In the genomic region with DNA sequence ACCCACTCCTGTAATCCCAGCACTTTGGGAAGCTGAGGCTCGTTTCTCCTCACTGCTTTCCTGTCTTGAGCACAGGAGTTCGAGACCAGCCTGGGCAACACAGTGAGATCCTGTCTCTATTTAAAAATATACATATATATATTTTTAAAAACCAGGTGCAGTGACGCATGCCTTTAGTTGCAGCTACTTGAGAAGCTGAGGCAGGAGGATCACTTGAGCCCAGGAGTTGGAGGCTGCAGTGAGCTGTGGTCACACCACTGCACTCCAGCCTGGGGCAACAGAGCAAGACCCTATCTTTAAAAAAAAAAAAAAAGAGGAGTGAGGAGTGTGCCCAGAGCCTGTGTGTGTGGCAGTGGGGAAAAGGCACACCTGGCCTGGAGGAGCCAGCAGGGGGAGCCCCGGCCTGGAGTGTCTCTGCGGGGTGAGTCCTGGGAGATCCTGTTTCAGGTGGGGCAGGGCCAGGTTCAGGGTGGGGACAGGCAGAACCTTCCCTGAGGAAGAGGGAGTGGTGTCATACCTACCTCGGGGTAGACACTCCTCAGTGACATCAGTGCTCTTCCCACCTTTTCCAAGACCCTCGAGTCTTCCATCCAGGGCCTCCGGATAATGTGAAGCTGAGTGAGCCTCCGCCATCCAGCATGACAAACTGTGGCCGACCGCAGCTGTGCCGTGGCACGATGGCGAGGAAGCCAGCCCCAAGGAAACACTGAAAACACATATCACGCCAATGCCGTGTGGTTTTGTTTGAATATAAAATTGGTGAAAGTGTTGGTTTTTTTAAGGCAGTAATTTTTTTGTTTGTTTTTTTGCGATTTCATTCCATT, we compare ENCODE assay signal across 8 cellular contexts. TPM values are rescaled to one million over a fixed set of nuclear protein-coding genes. Genes with fewer than 3 reads are reported as not detected.
A peak's percentile ranks its signal among the peaks of the same experiment; 100 is the strongest.
DNase-seq lines count a peak whose midpoint lies in the region; ATAC-seq and TF ChIP-seq lines count a peak whose summit lies in the region.

No MANE protein-coding gene starts in this region.

- H3K36me3 ChIP-seq in Caco-2 (ENCODE audit: control insufficient read depth, insufficient read depth, low read length) (peaks cover 3% of the 10 kb centered on the region; the same call in 1 of the 2 replicates), Karpas-422 (ENCODE audit: insufficient read depth, low read length) (peaks cover 17% of the 10 kb centered on the region), fibroblast of lung (ENCODE audit: control insufficient read depth, insufficient read depth, low read length) (peaks cover 20% of the 10 kb centered on the region)

- intact Hi-C loops in Caco-2 (cut with micrococcal nuclease; ENCODE audit: unreplicated experiment): no loop called here

- no peaks in the 10 kb centered on the region for H3K9me3 ChIP-seq in Caco-2
- H3K9me3 ChIP-seq in Karpas-422 (ENCODE audit: low read length): no peaks in the 10 kb centered on the region
- no peaks in the 10 kb centered on the region for H3K9me3 ChIP-seq in fibroblast of lung (ENCODE audit: control insufficient read depth, insufficient read depth, low read depth, low read length)

- H3K9me3 Mint-ChIP-seq in Caco-2 (ENCODE audit: unreplicated experiment): no peaks in the 10 kb centered on the region

- H3K36me3 Mint-ChIP-seq in Caco-2 (ENCODE audit: insufficient read depth, unreplicated experiment): peaks cover 81% of the 10 kb centered on the region

- H3K27ac ChIP-seq in Karpas-422 (ENCODE audit: low read length) (no peak overlapping the region), fibroblast of lung (ENCODE audit: insufficient read depth, low read length) (no peak overlapping the region)

- H4K20me1 ChIP-seq in Karpas-422 (ENCODE audit: insufficient read depth, low read depth, low read length) (no peaks in the 10 kb centered on the region), fibroblast of lung (ENCODE audit: control insufficient read depth, extremely low read depth, insufficient read depth, low read length) (no peaks in the 10 kb centered on the region)

- ATAC-seq in HG02798 (IDR thresholded peaks at IDR 0.05; ENCODE audit: poor library complexity, unreplicated experiment): no peak
- ATAC-seq in GM21723 (IDR thresholded peaks at IDR 0.05; ENCODE audit: unreplicated experiment): no peak

- H3K4me1 ChIP-seq in Caco-2 (peaks cover 15% of the 10 kb centered on the region), Karpas-422 (ENCODE audit: low read length) (no peaks in the 10 kb centered on the region), fibroblast of lung (ENCODE audit: control insufficient read depth, extremely low read depth, insufficient read depth, low read length) (no peaks in the 10 kb centered on the region)

- no peaks in the 10 kb centered on the region for H3K9me2 ChIP-seq in Karpas-422 (replicated peaks; ENCODE audit: insufficient read depth, low read length)

- H3K4me3 ChIP-seq in Caco-2 (ENCODE audit: low read depth, low read length): no peak overlapping the region
- no peak overlapping the region for H3K4me3 ChIP-seq in Karpas-422 (ENCODE audit: low read length)
- no peak overlapping the region for H3K4me3 ChIP-seq in fibroblast of lung (replicated peaks in 1 of 4; ENCODE audit: control extremely low read depth in 1 of 4, insufficient read depth in 1 of 4, low read depth in 3 of 4, low read length in 4 of 4)
- no peak overlapping the region for H3K4me3 ChIP-seq in retinal pigment epithelial cell (ENCODE audit: low read length)

- POLR2A ChIA-PET in Caco-2 (lab: Charles Lee): no interaction called here

- DNase-seq in Caco-2: peak; percentile 71 to 80
- DNase-seq in Karpas-422: peak; percentile 71
- peak; percentile 70 for DNase-seq in activated T-cell treated with anti-CD3 and anti-CD28 coated beads for 1 hour (ENCODE audit: low read depth)
- no peak for DNase-seq in fibroblast of lung (ENCODE audit: low read depth in 2 of 2)
- no peak for DNase-seq in retinal pigment epithelial cell (ENCODE audit: low read depth)
- DNase-seq in NCI-H146 treated with DMSO at 0.1 percent for 48 hours (lab: John Stamatoyannopoulos, UW; ENCODE audit: unreplicated experiment): no peak

- BruUV-seq in Caco-2 (replicated peaks; lab: Mats Ljungman, UMichigan): no TSS peak

- H3K4me3 Mint-ChIP-seq in Caco-2 (ENCODE audit: unreplicated experiment): no peak overlapping the region

- no peak overlapping the region for H3K9ac ChIP-seq in Karpas-422 (ENCODE audit: low read length)
- no peak overlapping the region for H3K9ac ChIP-seq in fibroblast of lung (ENCODE audit: insufficient read depth, low read length)

- CTCF ChIA-PET in Caco-2 (lab: Charles Lee): no interaction called here

- H3K27me3 ChIP-seq in Caco-2 (replicated peaks; ENCODE audit: control insufficient read depth, insufficient read depth, low read length) (no peaks in the 10 kb centered on the region), Karpas-422 (ENCODE audit: low read length) (no peaks in the 10 kb centered on the region), fibroblast of lung (ENCODE audit: control insufficient read depth, insufficient read depth, low read length) (no peaks in the 10 kb centered on the region)

- TF ChIP-seq CTCF in Caco-2 (IDR thresholded peaks at IDR 0.05; ENCODE audit: insufficient read depth in 1 of 2, low read depth in 1 of 2, low read length in 1 of 2, severe bottlenecking in 1 of 2, unreplicated experiment in 1 of 2) (peak; percentile 66 to 85), fibroblast of lung (conservative IDR thresholded peaks at IDR 0.05 in 1 of 2, IDR thresholded peaks at IDR 0.05 in 1 of 2; ENCODE audit: low read depth in 1 of 2, low read length in 2 of 2) (peak; percentile 23 to 58), retinal pigment epithelial cell (conservative IDR thresholded peaks at IDR 0.05; ENCODE audit: low read depth, low read length) (peak; percentile 71)

- H2AFZ ChIP-seq in Karpas-422 (ENCODE audit: low read length) (no peak overlapping the region), fibroblast of lung (ENCODE audit: low read length) (no peak overlapping the region)

- H3K4me1 Mint-ChIP-seq in Caco-2 (ENCODE audit: low read depth, unreplicated experiment): peaks cover 7% of the 10 kb centered on the region

- H3K4me2 ChIP-seq in Karpas-422 (ENCODE audit: low read depth, low read length, poor library complexity, severe bottlenecking): no peak overlapping the region
- no peak overlapping the region for H3K4me2 ChIP-seq in fibroblast of lung (ENCODE audit: extremely low read depth, insufficient read depth, low read length)

- no peaks in the 10 kb centered on the region for H3K27me3 Mint-ChIP-seq in Caco-2 (ENCODE audit: insufficient read depth, unreplicated experiment)

- no peak overlapping the region for H3K27ac Mint-ChIP-seq in Caco-2 (ENCODE audit: unreplicated experiment)

- H3K79me2 ChIP-seq in Karpas-422 (ENCODE audit: low read length): no peaks in the 10 kb centered on the region
- no peaks in the 10 kb centered on the region for H3K79me2 ChIP-seq in fibroblast of lung (ENCODE audit: control insufficient read depth, insufficient read depth, low read length)

RNA-seq across cellular contexts. Expression of gene ARPC1B, which starts 9.0 kb away (rescaled TPM):
- total RNA-seq in Caco-2 (2022): 128 and 135 TPM in 2 replicates
- 146 and 305 TPM in 2 replicates for total RNA-seq in Karpas-422 (2014; rRNA removed; shearing (Covaris generic); ENCODE audit: low replicate concordance)
- total RNA-seq in fibroblast of lung: 241 and 394 TPM in 2 replicates
- polyA plus RNA-seq in fibroblast of lung: 245 and 408 TPM in 2 replicates
- 319 and 543 TPM in 2 replicates for polyA plus RNA-seq in fibroblast of lung (2012)
- 64.4 and 129 TPM in 2 replicates for polyA minus RNA-seq in fibroblast of lung (ENCODE audit: low replicate concordance)

RNA-seq across cellular contexts. Expression of gene ARPC1A, which starts 39.8 kb away (rescaled TPM):
- total RNA-seq in Caco-2 (2022) (190 and 201 TPM in 2 replicates), fibroblast of lung (162 and 226 TPM in 2 replicates)
- 36.8 and 39.4 TPM in 2 replicates for total RNA-seq in Karpas-422 (2014; rRNA removed; shearing (Covaris generic); ENCODE audit: low replicate concordance)
- polyA plus RNA-seq in fibroblast of lung: 184 and 279 TPM in 2 replicates
- polyA plus RNA-seq in fibroblast of lung (2012): 215 and 312 TPM in 2 replicates
- 268 and 362 TPM in 2 replicates for polyA minus RNA-seq in fibroblast of lung (ENCODE audit: low replicate concordance)

RNA-seq across cellular contexts. Expression of gene PDAP1, which starts 42.9 kb away (rescaled TPM):
- total RNA-seq in Caco-2 (2022) (180 and 191 TPM in 2 replicates), fibroblast of lung (29.6 and 34.7 TPM in 2 replicates)
- 14.2 and 43.0 TPM in 2 replicates for total RNA-seq in Karpas-422 (2014; rRNA removed; shearing (Covaris generic); ENCODE audit: low replicate concordance)
- polyA plus RNA-seq in fibroblast of lung: 105 and 136 TPM in 2 replicates
- polyA plus RNA-seq in fibroblast of lung (2012): 205 and 288 TPM in 2 replicates
- 57.0 and 61.1 TPM in 2 replicates for polyA minus RNA-seq in fibroblast of lung (ENCODE audit: low replicate concordance)

RNA-seq across cellular contexts. Expression of gene BUD31, which starts 43.2 kb away (rescaled TPM):
- 199 and 220 TPM in 2 replicates for total RNA-seq in Caco-2 (2022)
- total RNA-seq in Karpas-422 (2014; rRNA removed; shearing (Covaris generic); ENCODE audit: low replicate concordance): 63.7 and 81.8 TPM in 2 replicates
- 114 and 129 TPM in 2 replicates for total RNA-seq in fibroblast of lung
- polyA plus RNA-seq in fibroblast of lung: 83.4 and 94.8 TPM in 2 replicates
- 109 and 110 TPM in 2 replicates for polyA plus RNA-seq in fibroblast of lung (2012)
- polyA minus RNA-seq in fibroblast of lung (ENCODE audit: low replicate concordance): 11.8 and 19.9 TPM in 2 replicates

Comparison
In these comparisons a context has a peak if more than half of its experiments do, and no peak if none do; other contexts are left out.
1. DNase-seq: peak in Caco-2 (2 of 2), Karpas-422 (single experiment) and activated T-cell treated with anti-CD3 and anti-CD28 coated beads for 1 hour (single experiment); none in fibroblast of lung (0 of 2), retinal pigment epithelial cell (single experiment) and NCI-H146 treated with DMSO at 0.1 percent for 48 hours (single experiment).
2. Peak in every context shown above with its lines, with median percentiles within 50 percentile points of each other: CTCF ChIP-seq.